Comparison of ENCODE assay signal across 9 cellular contexts in the genomic region with DNA sequence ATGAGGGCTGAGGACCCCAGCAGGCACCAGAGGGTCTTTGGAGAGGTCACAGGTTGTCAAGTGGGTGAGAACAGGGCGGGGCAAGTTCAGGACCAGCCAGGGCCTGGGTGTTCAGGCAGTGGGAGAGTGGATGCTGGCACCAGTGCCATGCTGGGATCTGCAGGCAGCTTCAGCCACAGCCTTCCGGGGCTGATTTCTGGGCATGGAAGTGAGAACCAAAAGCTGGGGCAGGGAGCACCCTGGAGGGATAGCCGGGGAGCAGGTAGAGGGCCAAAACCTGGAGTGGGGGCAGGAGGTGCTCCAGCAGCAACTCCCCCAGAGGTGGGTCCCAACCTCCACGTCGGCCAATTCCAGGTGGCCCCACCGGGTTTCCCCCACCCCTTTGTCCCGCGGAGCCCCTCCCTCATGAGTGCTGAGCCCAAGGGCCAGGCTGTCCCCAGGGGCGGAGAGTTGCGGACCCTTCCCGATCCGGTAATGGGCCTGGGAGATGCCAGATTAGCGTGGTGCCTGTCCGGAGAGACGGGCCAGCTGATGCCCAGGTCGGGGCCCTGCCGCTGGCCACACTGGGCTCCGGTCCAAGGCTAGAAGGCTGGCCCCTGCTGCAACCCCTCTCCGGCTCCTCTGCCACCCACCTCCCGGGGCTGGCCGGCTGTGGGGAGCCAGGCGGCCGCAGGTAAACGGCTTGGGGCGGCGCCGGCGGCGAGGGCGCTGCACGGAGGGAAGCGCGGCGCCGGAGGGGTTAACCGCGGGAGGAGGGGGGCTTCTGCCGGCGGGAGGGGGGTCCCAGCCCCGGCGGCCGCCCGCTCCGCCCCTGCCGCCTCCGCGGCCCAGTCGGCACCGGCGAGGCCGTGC. TPM values are rescaled to one million over a fixed set of nuclear protein-coding genes. Genes with fewer than 3 reads are reported as not detected.
DNase-seq lines count a peak whose midpoint lies in the region; ATAC-seq and TF ChIP-seq lines count a peak whose summit lies in the region.
"Had no signal": no experiment of that assay in that cellular context is flagged by ENCODE, and none has a peak within 500 bp of the region (broad histone marks: within the 10 kb centered on the region; RNA-seq: fewer than 3 reads in every experiment).

A gene (plus strand): TSS at position 409 of the 852 bp plus-strand sequence. CDS start 1,717 bp downstream, outside the sequence.

- 14 to 25% methylated on average over 30 to 48 of the region's 51 CpGs for WGBS in GM23248 (ENCODE audit: low coverage in 1 of 2, low lambda C conversion rate in 2 of 2, missing lambda C conversion rate in 2 of 2), 2 experiments
- no CpG with 5 or more reads among the region's 51 CpGs for WGBS in iPS DF 6.9 (ENCODE audit: insufficient coverage, insufficient read length)

- in situ Hi-C loops in GM23248 (cut with MboI), result no loop called here

- intact Hi-C loops in activated CD4-positive, alpha-beta memory T cell treated with anti-CD3 and anti-CD28 coated beads for 36 hours (cut with micrococcal nuclease), result no loop called here

- H3K27ac ChIP-seq in GM23248, result no peak within 1 kb of the TSS
- no peak within 1 kb of the TSS for H3K27ac ChIP-seq in iPS DF 6.9 (ENCODE audit: low read length)

- no peaks in the 10 kb centered on the region for H4K20me1 ChIP-seq in GM23248 (ENCODE audit: insufficient read depth)

- H3K9ac ChIP-seq in GM23248 (no peak within 1 kb of the TSS), skeletal muscle satellite cell (ENCODE audit: low read depth, low read length) (no peak within 1 kb of the TSS)

- H3K27me3 ChIP-seq in GM23248 (replicated peaks; ENCODE audit: insufficient read depth) (peaks cover 20% of the 10 kb centered on the region), iPS DF 6.9 (ENCODE audit: control insufficient read depth, insufficient read depth, low read length) (peaks cover 58% of the 10 kb centered on the region), skeletal muscle satellite cell (ENCODE audit: control insufficient read depth, insufficient read depth, low read length) (peaks cover 55% of the 10 kb centered on the region)

- H3K4me2 ChIP-seq in GM23248 (ENCODE audit: unreplicated experiment) (peak within 1 kb of the TSS; percentile 45), skeletal muscle satellite cell (ENCODE audit: low read length) (peak within 1 kb of the TSS; percentile 80)

- ATAC-seq in omental fat pad (ENCODE audit: low FRiP score) (no peak), GM18498 (IDR thresholded peaks at IDR 0.05; ENCODE audit: unreplicated experiment) (no peak)

- H3K9me3 ChIP-seq in GM23248 (ENCODE audit: low read depth), result no peaks in the 10 kb centered on the region
- H3K9me3 ChIP-seq in iPS DF 6.9 (ENCODE audit: control insufficient read depth, insufficient read depth, low read length), result no peaks in the 10 kb centered on the region
- H3K9me3 ChIP-seq in skeletal muscle satellite cell (replicated peaks; ENCODE audit: low read length), result no peaks in the 10 kb centered on the region

- no peaks in the 10 kb centered on the region for H3K9me2 ChIP-seq in GM23248 (ENCODE audit: insufficient read depth)

- no peak within 1 kb of the TSS for H2AFZ ChIP-seq in GM23248

- no peaks in the 10 kb centered on the region for H3K36me3 Mint-ChIP-seq in activated CD4-positive, alpha-beta memory T cell treated with anti-CD3 and anti-CD28 coated beads for 36 hours

- TF ChIP-seq CTCF in omental fat pad (IDR thresholded peaks at IDR 0.05), result no peak

- H3K9me3 Mint-ChIP-seq in activated CD4-positive, alpha-beta memory T cell treated with anti-CD3 and anti-CD28 coated beads for 36 hours, result no peaks in the 10 kb centered on the region

- H3K4me1 ChIP-seq in GM23248 (ENCODE audit: insufficient read depth) (0 out of 2 replicates have a peak, but pooled peaks cover 2% of the 10 kb centered on the region), iPS DF 6.9 (ENCODE audit: control insufficient read depth, insufficient read depth, low read length) (peaks cover 7% of the 10 kb centered on the region; the same call in 1 of the 2 replicates), skeletal muscle satellite cell (ENCODE audit: control insufficient read depth, insufficient read depth, low read length) (peaks cover 15% of the 10 kb centered on the region)

- 0 out of 2 replicates have a peak, but pooled peaks cover 6% of the 10 kb centered on the region for H3K79me2 ChIP-seq in GM23248 (ENCODE audit: insufficient read depth)

- peaks cover 39% of the 10 kb centered on the region for H3K27me3 Mint-ChIP-seq in activated CD4-positive, alpha-beta memory T cell treated with anti-CD3 and anti-CD28 coated beads for 36 hours

- no peak within 1 kb of the TSS for H3K27ac Mint-ChIP-seq in activated CD4-positive, alpha-beta memory T cell treated with anti-CD3 and anti-CD28 coated beads for 36 hours

- H3K4me3 Mint-ChIP-seq in activated CD4-positive, alpha-beta memory T cell treated with anti-CD3 and anti-CD28 coated beads for 36 hours, result peak within 1 kb of the TSS; percentile 32

- DNase-seq in GM23248, result no peak
- DNase-seq in activated CD4-positive, alpha-beta memory T cell treated with anti-CD3 and anti-CD28 coated beads for 36 hours, result no peak
- no peak for DNase-seq in iPS DF 6.9 (ENCODE audit: low read depth, low spot score)
- DNase-seq in omental fat pad (ENCODE audit: low spot score), result no peak
- no peak for DNase-seq in NCI-H2029 treated with DMSO at 0.1 percent for 48 hours (lab: John Stamatoyannopoulos, UW)
- no peak for DNase-seq in stimulated activated CD4-positive, alpha-beta T cell treated with anti-CD3 and anti-CD28 coated beads, Interleukin-2, amount 100 ng/mL, for 48 hours
- DNase-seq: activated CD8-positive, alpha-beta memory T cell treated with anti-CD3 and anti-CD28 coated beads, Interleukin-2, amount 50 U/mL, for 4 hours had no signal

- no peaks in the 10 kb centered on the region for H3F3A ChIP-seq in GM23248 (ENCODE audit: insufficient read depth)

- H3K4me3 ChIP-seq in GM23248, result peak within 1 kb of the TSS; percentile 58
- H3K4me3 ChIP-seq in iPS DF 6.9 (ENCODE audit: low read length), result peak within 1 kb of the TSS; percentile 33; the same call in 1 of the 2 replicates
- H3K4me3 ChIP-seq in skeletal muscle satellite cell (ENCODE audit: low read length), result peak within 1 kb of the TSS; percentile 52

- CTCF ChIA-PET in activated CD4-positive, alpha-beta memory T cell treated with anti-CD3 and anti-CD28 coated beads for 36 hours (lab: Charles Lee), result interaction anchor here (1.3 to 7.9 kb wide), 2 partner anchors 12 to 87 kb away, joined by 3 to 74 read pairs; a partner anchor contains a TSS

- H3K36me3 ChIP-seq in GM23248 (ENCODE audit: low read depth), result no peaks in the 10 kb centered on the region
- H3K36me3 ChIP-seq in iPS DF 6.9 (ENCODE audit: control insufficient read depth, insufficient read depth, low read length), result no peaks in the 10 kb centered on the region
- H3K36me3 ChIP-seq in skeletal muscle satellite cell (ENCODE audit: insufficient read depth, low read length), result no peaks in the 10 kb centered on the region

- H3K4me1 Mint-ChIP-seq in activated CD4-positive, alpha-beta memory T cell treated with anti-CD3 and anti-CD28 coated beads for 36 hours (ENCODE audit: low read depth), result peaks cover 15% of the 10 kb centered on the region

- POLR2A ChIA-PET in activated CD4-positive, alpha-beta memory T cell treated with anti-CD3 and anti-CD28 coated beads for 36 hours (lab: Charles Lee), result no interaction called here

RNA-seq across cellular contexts. Expression of the gene that starts here (rescaled TPM):
- total RNA-seq in GM23248 (2014; rRNA removed; shearing (Covaris generic)), result not detected in 2 replicates
- 0.13 TPM in 1 of 2 replicates, not detected in the other for polyA plus RNA-seq in GM23248 (2016; fragmentation: Nextera tagmentation; extraction: Ambion mirVana)
- under 1 TPM in 1 of 2 experiments, not detected in 1; 0.34 TPM for total RNA-seq in activated CD4-positive, alpha-beta memory T cell treated with anti-CD3 and anti-CD28 coated beads for 36 hours
- under 0.01 TPM in 1 of 2 replicates, not detected in the other for total RNA-seq in skeletal muscle satellite cell (2012; rRNA removed)
- total RNA-seq in omental fat pad, result not detected
